2 cellular contexts compared by ENCODE assay signal in the genomic region with DNA sequence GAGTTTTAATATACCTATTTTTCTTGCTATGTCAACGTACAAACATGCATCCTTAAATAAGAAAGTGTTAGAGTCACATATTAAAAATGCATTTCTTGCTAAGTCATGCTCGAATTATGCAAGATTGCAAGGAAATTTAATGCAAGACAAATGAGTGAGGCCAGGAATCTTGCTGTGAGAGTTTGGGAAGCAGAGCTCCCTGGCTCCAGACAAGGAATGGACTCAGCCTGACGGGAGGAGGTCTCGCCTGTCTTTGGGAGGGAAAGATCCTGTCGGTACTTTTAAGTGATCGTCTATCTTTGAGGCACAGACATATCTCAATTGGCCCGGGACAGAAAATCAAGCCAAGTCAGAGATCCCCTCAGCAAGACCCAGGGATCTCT.
TF ChIP-seq lines count a peak whose summit lies in the region.

No MANE protein-coding gene starts in this region.

TF ChIP-seq in A549, 52 proteins besides CTCF, POLR2A, EP300 and RAD21:
- no peak for TF ChIP-seq HDAC2 (IDR thresholded peaks at IDR 0.05)
- TF ChIP-seq, protein P1, sequence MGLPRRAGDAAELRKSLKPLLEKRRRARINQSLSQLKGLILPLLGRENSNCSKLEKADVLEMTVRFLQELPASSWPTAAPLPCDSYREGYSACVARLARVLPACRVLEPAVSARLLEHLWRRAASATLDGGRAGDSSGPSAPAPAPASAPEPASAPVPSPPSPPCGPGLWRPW (IDR thresholded peaks at IDR 0.05): no peak
- TF ChIP-seq NFE2L2 (conservative IDR thresholded peaks at IDR 0.05; ENCODE audit: low read length): 0 out of 2 replicates have a peak, but pooled peaks have one; percentile 8
- TF ChIP-seq MAFK (IDR thresholded peaks at IDR 0.05; ENCODE audit: partially characterized antibody): peak; percentile 64
- TF ChIP-seq FOSL2 (IDR thresholded peaks at IDR 0.05): no peak
- no peak for TF ChIP-seq FOSL2 (CRISPR knock-in tag; IDR thresholded peaks at IDR 0.05)

TF ChIP-seq in IMR-90, 13 proteins besides CTCF, POLR2A, EP300 and RAD21:
- TF ChIP-seq RFX5 (IDR thresholded peaks at IDR 0.05; ENCODE audit: low read depth, low read length) (no peak), NFE2L2 (IDR thresholded peaks at IDR 0.05; ENCODE audit: low read depth, low read length) (peak; percentile 92), MAFK (IDR thresholded peaks at IDR 0.05; ENCODE audit: low read depth, low read length) (peak; percentile 66), CEBPB (IDR thresholded peaks at IDR 0.05; ENCODE audit: low read depth, low read length) (peak; percentile 90)
